ENCODE assay signal across 22 cellular contexts in genomic region chr11:61914471-61915171, GRCh38. TPM values are rescaled to one million over a fixed set of nuclear protein-coding genes. Genes with fewer than 3 reads are reported as not detected.
DNase-seq lines count a peak whose midpoint lies in the region; ATAC-seq, FAIRE-seq and TF ChIP-seq lines count a peak whose summit lies in the region.
"Had no signal": no experiment of that assay in that cellular context is flagged by ENCODE, and none has a peak within 500 bp of the region (broad histone marks: within the 10 kb centered on the region; RNA-seq: fewer than 3 reads in every experiment).

No MANE protein-coding gene starts in this region.

- peaks cover 40% of the 10 kb centered on the region for H3K27me3 ChIP-seq in neural progenitor cell
- H3K27me3 ChIP-seq: SJSA1 had no signal

- H3K4me1 Mint-ChIP-seq in activated B cell treated with CpG ODN at 0.5 μM for 24 hours (peaks cover 9% of the 10 kb centered on the region), neural progenitor cell (peaks cover 14% of the 10 kb centered on the region)
- H3K4me1 Mint-ChIP-seq in stimulated activated memory B cell treated with anti-CD40 and anti-IgM and Interleukin-4, amounts not matched to agents 10 μg/mL and 1 μg/mL and 100 μg/mL, for 72 hours = peaks cover 21% of the 10 kb centered on the region

- no peaks in the 10 kb centered on the region for H3K4me1 ChIP-seq in neural progenitor cell

- no peak overlapping the region for H3K27ac Mint-ChIP-seq in activated B cell treated with CpG ODN at 0.5 μM for 24 hours
- no peak overlapping the region for H3K27ac Mint-ChIP-seq in neural progenitor cell
- H3K27ac Mint-ChIP-seq in stimulated activated memory B cell treated with anti-CD40 and anti-IgM and Interleukin-4, amounts not matched to agents 10 μg/mL and 1 μg/mL and 100 μg/mL, for 72 hours = no peak overlapping the region
- H3K27ac Mint-ChIP-seq: activated CD4-positive, alpha-beta memory T cell treated with anti-CD3 and anti-CD28 coated beads for 36 hours; activated naive CD4-positive, alpha-beta T cell treated with anti-CD3 and anti-CD28 coated beads for 36 hours; CD4-positive, alpha-beta memory T cell; stimulated activated effector memory CD8-positive, alpha-beta T cell treated with anti-CD3 and anti-CD28 coated beads, Interleukin-12 subunit alpha, Interleukin-12 subunit beta, amount 100 ng/mL, for 72 hours had no signal

- intact Hi-C loops in activated B cell treated with CpG ODN at 0.5 μM for 24 hours (cut with micrococcal nuclease) = no loop called here

- POLR2A ChIA-PET in activated B cell treated with CpG ODN at 0.5 μM for 24 hours (lab: Charles Lee) = no interaction called here

- H3K4me3 Mint-ChIP-seq in activated B cell treated with CpG ODN at 0.5 μM for 24 hours (peak overlapping the region; percentile 19), neural progenitor cell (peak overlapping the region; percentile 65)
- no peak overlapping the region for H3K4me3 Mint-ChIP-seq in stimulated activated memory B cell treated with anti-CD40 and anti-IgM and Interleukin-4, amounts not matched to agents 10 μg/mL and 1 μg/mL and 100 μg/mL, for 72 hours
- H3K4me3 Mint-ChIP-seq: activated CD4-positive, alpha-beta memory T cell treated with anti-CD3 and anti-CD28 coated beads for 36 hours; activated naive CD4-positive, alpha-beta T cell treated with anti-CD3 and anti-CD28 coated beads for 36 hours; central memory CD8-positive, alpha-beta T cell; stimulated activated effector memory CD8-positive, alpha-beta T cell treated with anti-CD3 and anti-CD28 coated beads, Interleukin-12 subunit alpha, Interleukin-12 subunit beta, amount 100 ng/mL, for 72 hours had no signal

- H3K36me3 ChIP-seq in neural progenitor cell = no peaks in the 10 kb centered on the region
- H3K36me3 ChIP-seq: esophagus squamous epithelium, neutrophil had no signal

- H3K4me3 ChIP-seq in neural progenitor cell = no peak overlapping the region
- H3K4me3 ChIP-seq: PC-9, SJSA1 had no signal

- H4K20me1 ChIP-seq in neural progenitor cell (ENCODE audit: low read depth) = no peaks in the 10 kb centered on the region

- TF ChIP-seq CTCF in D721Med (IDR thresholded peaks at IDR 0.05; ENCODE audit: insufficient read depth, missing control alignments) (no peak), activated B cell treated with CpG ODN at 0.5 μM for 24 hours (IDR thresholded peaks at IDR 0.05) (no peak), neural progenitor cell (IDR thresholded peaks at IDR 0.05) (no peak)

- ATAC-seq in activated B cell treated with CpG ODN at 0.5 μM for 24 hours (ENCODE audit: low read depth) = no peak
- ATAC-seq in HG03432 (IDR thresholded peaks at IDR 0.05; ENCODE audit: unreplicated experiment) = no peak
- ATAC-seq in stimulated activated memory B cell treated with anti-CD40 and anti-IgM and Interleukin-4, amounts not matched to agents 10 μg/mL and 1 μg/mL and 100 μg/mL, for 72 hours = no peak
- ATAC-seq: stimulated activated effector memory CD8-positive, alpha-beta T cell treated with anti-CD3 and anti-CD28 coated beads, Interleukin-12 subunit alpha, Interleukin-12 subunit beta, amount 100 ng/mL, for 72 hours had no signal

- CTCF ChIA-PET in activated B cell treated with CpG ODN at 0.5 μM for 24 hours (lab: Charles Lee) = interaction anchor here (0.6 to 2.2 kb wide), 3 partner anchors 16 to 167 kb away, joined by 3 to 8 read pairs (median 3); no protein-coding TSS in a partner anchor

- no peak for FAIRE-seq in D721Med (lab: Jason Lieb, UNC)

- H3K36me3 Mint-ChIP-seq in activated B cell treated with CpG ODN at 0.5 μM for 24 hours (ENCODE audit: low read depth) (no peaks in the 10 kb centered on the region), neural progenitor cell (no peaks in the 10 kb centered on the region)
- no peaks in the 10 kb centered on the region for H3K36me3 Mint-ChIP-seq in stimulated activated memory B cell treated with anti-CD40 and anti-IgM and Interleukin-4, amounts not matched to agents 10 μg/mL and 1 μg/mL and 100 μg/mL, for 72 hours
- H3K36me3 Mint-ChIP-seq: activated CD4-positive, alpha-beta memory T cell treated with anti-CD3 and anti-CD28 coated beads for 36 hours; CD4-positive, alpha-beta memory T cell; stimulated activated effector memory CD8-positive, alpha-beta T cell treated with anti-CD3 and anti-CD28 coated beads, Interleukin-12 subunit alpha, Interleukin-12 subunit beta, amount 100 ng/mL, for 72 hours had no signal

- H3K9me3 Mint-ChIP-seq in activated B cell treated with CpG ODN at 0.5 μM for 24 hours = no peaks in the 10 kb centered on the region
- H3K9me3 Mint-ChIP-seq in neural progenitor cell = no peaks in the 10 kb centered on the region
- H3K9me3 Mint-ChIP-seq in stimulated activated memory B cell treated with anti-CD40 and anti-IgM and Interleukin-4, amounts not matched to agents 10 μg/mL and 1 μg/mL and 100 μg/mL, for 72 hours = no peaks in the 10 kb centered on the region
- H3K9me3 Mint-ChIP-seq: activated CD4-positive, alpha-beta memory T cell treated with anti-CD3 and anti-CD28 coated beads for 36 hours; activated naive CD4-positive, alpha-beta T cell treated with anti-CD3 and anti-CD28 coated beads for 36 hours; CD4-positive, alpha-beta memory T cell; central memory CD8-positive, alpha-beta T cell; stimulated activated effector memory CD8-positive, alpha-beta T cell treated with anti-CD3 and anti-CD28 coated beads, Interleukin-12 subunit alpha, Interleukin-12 subunit beta, amount 100 ng/mL, for 72 hours had no signal

- no peak overlapping the region for H3K4me2 ChIP-seq in neural progenitor cell
- H3K4me2 ChIP-seq: PC-9 had no signal

- peaks cover 43% of the 10 kb centered on the region for H3K27me3 Mint-ChIP-seq in activated B cell treated with CpG ODN at 0.5 μM for 24 hours
- peaks cover 19% of the 10 kb centered on the region for H3K27me3 Mint-ChIP-seq in neural progenitor cell (ENCODE audit: insufficient read depth, low read depth)
- peaks cover 77% of the 10 kb centered on the region for H3K27me3 Mint-ChIP-seq in stimulated activated memory B cell treated with anti-CD40 and anti-IgM and Interleukin-4, amounts not matched to agents 10 μg/mL and 1 μg/mL and 100 μg/mL, for 72 hours

- no peaks in the 10 kb centered on the region for H3F3A ChIP-seq in neural progenitor cell (ENCODE audit: low read depth)

- DNase-seq in D721Med (ENCODE audit: insufficient read length, low spot score) (peak; percentile 12), activated B cell treated with CpG ODN at 0.5 μM for 24 hours (no peak), neural progenitor cell (ENCODE audit: low spot score) (no peak)
- no peak for DNase-seq in activated naive CD4-positive, alpha-beta T cell (lab: John Stamatoyannopoulos, UW)
- DNase-seq: activated CD4-positive, alpha-beta memory T cell treated with anti-CD3 and anti-CD28 coated beads for 36 hours; activated naive CD4-positive, alpha-beta T cell treated with anti-CD3 and anti-CD28 coated beads for 36 hours; CD4-positive, alpha-beta memory T cell; DMS53; effector CD8-positive, alpha-beta T cell; esophagus squamous epithelium; NCI-H187 treated with DMSO at 0.1 percent for 48 hours; NCI-H226; PC-9; stimulated activated CD4-positive, alpha-beta T cell treated with anti-CD3 and anti-CD28 coated beads, Interleukin-15, amount 100 ng/mL, for 24 hours had no signal

- H3K79me2 ChIP-seq in neural progenitor cell (ENCODE audit: low read depth) = no peaks in the 10 kb centered on the region

- H2AFZ ChIP-seq in neural progenitor cell (replicated peaks) = no peak overlapping the region
- H2AFZ ChIP-seq: PC-9 had no signal

- H3K27ac ChIP-seq in neural progenitor cell = no peak overlapping the region
- H3K27ac ChIP-seq: HL-60, neutrophil, PC-9, SJSA1 had no signal

- H3K9ac ChIP-seq in neural progenitor cell = no peak overlapping the region

- H3K9me3 ChIP-seq in neural progenitor cell (ENCODE audit: low read depth) = no peaks in the 10 kb centered on the region
- H3K9me3 ChIP-seq: esophagus squamous epithelium, neutrophil, SJSA1 had no signal

RNA-seq across cellular contexts. Expression of gene RAB3IL1, which starts 2.7 kb away (rescaled TPM):
- total RNA-seq in activated B cell treated with CpG ODN at 0.5 μM for 24 hours (not detected in 2 replicates), neural progenitor cell (ENCODE audit: low replicate concordance) (1.4 TPM in 2 replicates)
- total RNA-seq: T-helper 2 cell treated with Interferon-gamma antibody and Interleukin-4, amounts not matched to agents 100 ng/mL and 5 ng/mL, for 36 hours had no signal

RNA-seq across cellular contexts. Expression of gene FADS3, which starts 23.3 kb away (rescaled TPM):
- total RNA-seq in activated B cell treated with CpG ODN at 0.5 μM for 24 hours = 121 and 135 TPM in 2 replicates
- 10.1 and 28.7 TPM in 2 replicates for total RNA-seq in neural progenitor cell (ENCODE audit: low replicate concordance)

RNA-seq across cellular contexts. Expression of gene BEST1, which starts 35.5 kb away (rescaled TPM):
- total RNA-seq in activated B cell treated with CpG ODN at 0.5 μM for 24 hours = 0.16 and 0.44 TPM in 2 replicates
- total RNA-seq in neural progenitor cell (ENCODE audit: low replicate concordance) = 0.15 TPM in 1 of 2 replicates, not detected in the other
- total RNA-seq: T-helper 2 cell treated with Interferon-gamma antibody and Interleukin-4, amounts not matched to agents 100 ng/mL and 5 ng/mL, for 36 hours had no signal

RNA-seq across cellular contexts. Expression of gene FTH1, which starts 52.8 kb away (rescaled TPM):
- total RNA-seq in activated B cell treated with CpG ODN at 0.5 μM for 24 hours (865 and 906 TPM in 2 replicates), neural progenitor cell (ENCODE audit: low replicate concordance) (649 and 846 TPM in 2 replicates)
